In genomic region chr1:13628711-13629110, GRCh38 we compare ENCODE assay signal across 26 cellular contexts. TPM values are rescaled to one million over a fixed set of nuclear protein-coding genes. Genes with fewer than 3 reads are reported as not detected.
"Had no signal": no experiment of that assay in that cellular context is flagged by ENCODE, and none has a peak within 500 bp of the region (broad histone marks: within the 10 kb centered on the region; RNA-seq: fewer than 3 reads in every experiment).

No MANE protein-coding gene starts in this region.

- H3K27me3 ChIP-seq: body of pancreas, colonic mucosa, sigmoid colon, vagina had no signal

- FAIRE-seq: TTC549 had no signal

- ATAC-seq: activated CD8-positive, alpha-beta T cell treated with anti-CD3 and anti-CD28 coated beads, Interleukin-2, amount 10 ng/mL, durations not matched to agents 7 days and 5 days; body of pancreas; left cardiac atrium; lower lobe of right lung; psoas muscle; stimulated activated memory B cell treated with anti-CD40 and anti-IgM and Interleukin-4, amounts not matched to agents 10 μg/mL and 1 μg/mL and 100 μg/mL, for 72 hours had no signal

- DNase-seq: activated B cell treated with CpG ODN at 0.5 μM for 24 hours; activated CD4-positive, alpha-beta T cell treated with anti-CD3 and anti-CD28 coated beads, Interleukin-2, amount 10 ng/mL, durations not matched to agents 24 days and 14 days; activated CD8-positive, alpha-beta memory T cell treated with anti-CD3 and anti-CD28 coated beads, Interleukin-2, amount 50 U/mL, for 4 hours; activated CD8-positive, alpha-beta T cell treated with anti-CD3 and anti-CD28 coated beads, Interleukin-2, amount 10 ng/mL, durations not matched to agents 7 days and 5 days; activated gamma-delta T cell treated with Interleukin-2 at 50 U/mL for 16 hours; activated T-cell treated with anti-CD3 and anti-CD28 coated beads, Interleukin-2, amount 50 U/mL, for 48 hours; amniotic stem cell; body of pancreas; central memory CD4-positive, alpha-beta T cell; colonic mucosa; effector CD4-positive, alpha-beta T cell; foreskin melanocyte; immature natural killer cell; left cardiac atrium; lower lobe of right lung; midbrain; psoas muscle; sigmoid colon; stimulated activated CD4-positive, alpha-beta T cell treated with anti-CD3 and anti-CD28 coated beads, Interleukin-2, amount 100 ng/mL, for 48 hours; T-helper 2 cell; tibial artery had no signal

- H3K4me3 ChIP-seq: body of pancreas, colonic mucosa, lower lobe of right lung, psoas muscle, sigmoid colon, tibial artery, vagina had no signal

- H3K27me3 Mint-ChIP-seq: activated CD4-positive, alpha-beta T cell treated with anti-CD3 and anti-CD28 coated beads, Interleukin-2, amount 10 ng/mL, durations not matched to agents 24 days and 14 days had no signal

- H3K4me3 Mint-ChIP-seq: activated B cell treated with CpG ODN at 0.5 μM for 24 hours; activated CD4-positive, alpha-beta T cell treated with anti-CD3 and anti-CD28 coated beads, Interleukin-2, amount 10 ng/mL, durations not matched to agents 24 days and 14 days; activated CD8-positive, alpha-beta T cell treated with anti-CD3 and anti-CD28 coated beads, Interleukin-2, amount 10 ng/mL, durations not matched to agents 7 days and 5 days; activated naive CD8-positive, alpha-beta T cell; immature natural killer cell; stimulated activated memory B cell treated with anti-CD40 and anti-IgM and Interleukin-4, amounts not matched to agents 10 μg/mL and 1 μg/mL and 100 μg/mL, for 72 hours had no signal

- H3K9me3 ChIP-seq: body of pancreas, colonic mucosa, lower lobe of right lung, psoas muscle, sigmoid colon, tibial artery, vagina had no signal

- H3K4me1 Mint-ChIP-seq: activated B cell treated with CpG ODN at 0.5 μM for 24 hours; activated CD4-positive, alpha-beta T cell treated with anti-CD3 and anti-CD28 coated beads, Interleukin-2, amount 10 ng/mL, durations not matched to agents 24 days and 14 days; immature natural killer cell; stimulated activated memory B cell treated with anti-CD40 and anti-IgM and Interleukin-4, amounts not matched to agents 10 μg/mL and 1 μg/mL and 100 μg/mL, for 72 hours had no signal

- H3K27ac ChIP-seq: body of pancreas, colonic mucosa, lower lobe of right lung, psoas muscle, sigmoid colon, tibial artery, vagina had no signal

- H3K36me3 ChIP-seq: colonic mucosa, lower lobe of right lung, sigmoid colon, tibial artery, vagina had no signal

- H3K9me3 Mint-ChIP-seq: activated B cell treated with CpG ODN at 0.5 μM for 24 hours, immature natural killer cell had no signal

- H3K27ac Mint-ChIP-seq: activated B cell treated with CpG ODN at 0.5 μM for 24 hours; activated CD4-positive, alpha-beta T cell treated with anti-CD3 and anti-CD28 coated beads, Interleukin-2, amount 10 ng/mL, durations not matched to agents 24 days and 14 days; activated CD8-positive, alpha-beta T cell treated with anti-CD3 and anti-CD28 coated beads, Interleukin-2, amount 10 ng/mL, durations not matched to agents 7 days and 5 days; activated naive CD8-positive, alpha-beta T cell; immature natural killer cell; stimulated activated memory B cell treated with anti-CD40 and anti-IgM and Interleukin-4, amounts not matched to agents 10 μg/mL and 1 μg/mL and 100 μg/mL, for 72 hours had no signal

- H3K36me3 Mint-ChIP-seq: activated naive CD8-positive, alpha-beta T cell; immature natural killer cell; stimulated activated memory B cell treated with anti-CD40 and anti-IgM and Interleukin-4, amounts not matched to agents 10 μg/mL and 1 μg/mL and 100 μg/mL, for 72 hours had no signal

- H3K4me1 ChIP-seq: body of pancreas, colonic mucosa, lower lobe of right lung, psoas muscle, sigmoid colon, tibial artery, vagina had no signal

RNA-seq across cellular contexts. Expression of gene PDPN, which starts 45.1 kb away (rescaled TPM):
- total RNA-seq: activated B cell treated with CpG ODN at 0.5 μM for 24 hours; activated CD4-positive, alpha-beta T cell treated with anti-CD3 and anti-CD28 coated beads, Interleukin-2, amount 10 ng/mL, durations not matched to agents 24 days and 14 days; activated CD8-positive, alpha-beta T cell treated with anti-CD3 and anti-CD28 coated beads, Interleukin-2, amount 10 ng/mL, durations not matched to agents 7 days and 5 days; osteocyte had no signal
- polyA plus RNA-seq: immature natural killer cell had no signal
